ENCODE assay signal across 13 cellular contexts in genomic region chr6:15317934-15318902, GRCh38.
DNase-seq lines count a peak whose midpoint lies in the region; ATAC-seq and TF ChIP-seq lines count a peak whose summit lies in the region.
"Had no signal": no experiment of that assay in that cellular context is flagged by ENCODE, and none has a peak within 500 bp of the region (broad histone marks: within the 10 kb centered on the region; RNA-seq: fewer than 3 reads in every experiment).

No MANE protein-coding gene starts in this region.

- H3K36me3 Mint-ChIP-seq in T-helper 1 cell treated with Interleukin-12 subunit alpha and Interleukin-12 subunit beta and Interleukin-4 antibody, amounts not matched to agents 30 μg/mL and 1 μg/mL, for 36 hours (ENCODE audit: low read depth), result peaks cover 6% of the 10 kb centered on the region
- H3K36me3 Mint-ChIP-seq in HFFc6 (ENCODE audit: low read depth), result no peaks in the 10 kb centered on the region; the same call in 1 of the 2 replicates
- peaks cover under 1% of the 10 kb centered on the region for H3K36me3 Mint-ChIP-seq in nephron progenitor cell (ENCODE audit: low read depth)

- no peak for ATAC-seq in omental fat pad (ENCODE audit: low FRiP score)
- ATAC-seq in GM19324 (IDR thresholded peaks at IDR 0.05; ENCODE audit: low FRiP score, unreplicated experiment), result no peak
- no peak for ATAC-seq in left lobe of liver
- ATAC-seq: A549, PC-3 had no signal

- peak overlapping the region; percentile 22 for H3K4me3 Mint-ChIP-seq in T-helper 1 cell treated with Interleukin-12 subunit alpha and Interleukin-12 subunit beta and Interleukin-4 antibody, amounts not matched to agents 30 μg/mL and 1 μg/mL, for 36 hours
- H3K4me3 Mint-ChIP-seq in HFFc6 (no peak overlapping the region), nephron progenitor cell (peak overlapping the region; percentile 28)

- no peak for DNase-seq in T-helper 1 cell
- no peak for DNase-seq in HFFc6
- peak; percentile 71 for DNase-seq in astrocyte of the hippocampus (ENCODE audit: low read depth, low spot score)
- DNase-seq in nephron progenitor cell, result no peak
- no peak for DNase-seq in omental fat pad (ENCODE audit: low spot score)
- DNase-seq in left lobe of liver (ENCODE audit: low spot score), result no peak
- DNase-seq: activated CD4-positive, CD25-positive, alpha-beta regulatory T cell; HCEC 1CT; PC-3; stimulated activated CD8-positive, alpha-beta memory T cell treated with anti-CD3 and anti-CD28 coated beads, Interleukin-4, amount 100 ng/mL, for 48 hours had no signal

- no peaks in the 10 kb centered on the region for H3K9me3 Mint-ChIP-seq in T-helper 1 cell treated with Interleukin-12 subunit alpha and Interleukin-12 subunit beta and Interleukin-4 antibody, amounts not matched to agents 30 μg/mL and 1 μg/mL, for 36 hours
- H3K9me3 Mint-ChIP-seq in HFFc6 (no peaks in the 10 kb centered on the region), nephron progenitor cell (no peaks in the 10 kb centered on the region)

- H3K27ac Mint-ChIP-seq in T-helper 1 cell treated with Interleukin-12 subunit alpha and Interleukin-12 subunit beta and Interleukin-4 antibody, amounts not matched to agents 30 μg/mL and 1 μg/mL, for 36 hours, result peak overlapping the region; percentile 28
- peak overlapping the region; percentile 10 for H3K27ac Mint-ChIP-seq in HFFc6
- peak overlapping the region; percentile 73 for H3K27ac Mint-ChIP-seq in nephron progenitor cell

- no peak for TF ChIP-seq CTCF in HFFc6 (IDR thresholded peaks at IDR 0.05)
- no peak for TF ChIP-seq CTCF in nephron progenitor cell (IDR thresholded peaks at IDR 0.05)
- TF ChIP-seq CTCF in omental fat pad (IDR thresholded peaks at IDR 0.05), result no peak

- H3K27me3 Mint-ChIP-seq in T-helper 1 cell treated with Interleukin-12 subunit alpha and Interleukin-12 subunit beta and Interleukin-4 antibody, amounts not matched to agents 30 μg/mL and 1 μg/mL, for 36 hours (ENCODE audit: low read depth), result no peaks in the 10 kb centered on the region
- H3K27me3 Mint-ChIP-seq in HFFc6 (ENCODE audit: insufficient read depth) (no peaks in the 10 kb centered on the region; the same call in 1 of the 2 replicates), nephron progenitor cell (ENCODE audit: low read depth, poor library complexity) (no peaks in the 10 kb centered on the region)

- peaks cover 80% of the 10 kb centered on the region for H3K4me1 Mint-ChIP-seq in T-helper 1 cell treated with Interleukin-12 subunit alpha and Interleukin-12 subunit beta and Interleukin-4 antibody, amounts not matched to agents 30 μg/mL and 1 μg/mL, for 36 hours (ENCODE audit: low read depth)
- H3K4me1 Mint-ChIP-seq in HFFc6 (ENCODE audit: low read depth) (peaks cover 61% of the 10 kb centered on the region), nephron progenitor cell (peaks cover 94% of the 10 kb centered on the region)

Comparison
In these comparisons a context has a peak if more than half of its experiments do, and no peak if none do; other contexts are left out.
1. H3K27ac Mint-ChIP-seq: peak in every context shown above with its lines; median percentile 73 in nephron progenitor cell; 28 in T-helper 1 cell treated with Interleukin-12 subunit alpha and Interleukin-12 subunit beta and Interleukin-4 antibody, amounts not matched to agents 30 μg/mL and 1 μg/mL, for 36 hours; 10 in HFFc6.